In the genomic region with DNA sequence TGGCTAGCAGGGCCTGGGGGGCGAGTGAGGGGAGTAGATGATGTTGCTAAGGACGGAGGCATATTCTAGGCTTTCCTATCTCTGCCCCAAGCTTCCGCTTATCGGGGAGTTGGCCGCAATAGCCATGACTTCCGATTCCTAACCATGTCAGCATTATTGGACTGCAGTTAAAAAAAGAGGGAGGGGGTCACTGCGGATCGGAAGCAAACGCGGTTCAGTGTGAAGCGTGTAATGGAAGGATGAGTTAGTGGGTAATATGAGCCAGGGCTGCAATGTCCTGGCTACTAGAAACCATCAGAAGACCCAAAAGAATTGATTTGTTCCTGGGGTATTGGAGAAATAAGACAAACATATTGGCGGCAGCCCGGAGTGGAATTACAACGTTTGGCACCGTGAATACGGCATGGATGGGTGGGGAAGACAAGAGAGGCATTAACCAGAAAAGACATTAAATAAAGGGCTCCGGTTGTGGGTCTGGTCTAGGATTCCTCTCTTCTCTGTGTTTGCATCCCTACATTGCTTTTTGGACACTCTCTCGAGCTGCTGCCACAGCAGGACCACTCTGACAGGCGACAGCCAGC, we compare ENCODE assay signal across 9 cellular contexts.
DNase-seq lines count a peak whose midpoint lies in the region; ATAC-seq and TF ChIP-seq lines count a peak whose summit lies in the region.
"Had no signal": no experiment of that assay in that cellular context is flagged by ENCODE, and none has a peak within 500 bp of the region (broad histone marks: within the 10 kb centered on the region; RNA-seq: fewer than 3 reads in every experiment).

No MANE protein-coding gene starts in this region.

- 8 to 32% methylated on average over 5 to 17 of the region's 19 CpGs for WGBS in gastroesophageal sphincter (ENCODE audit: low coverage in 1 of 2), 2 donors

- H3K27me3 ChIP-seq in BLaER1 (no peaks in the 10 kb centered on the region), Panc1 (ENCODE audit: control insufficient read depth, insufficient read depth, low read length) (peaks cover 5% of the 10 kb centered on the region), gastroesophageal sphincter (peaks cover 69% of the 10 kb centered on the region)

- DNase-seq in Panc1 (ENCODE audit: low read depth, low spot score) (no peak), pons (ENCODE audit: low spot score) (peak; percentile 34), COLO668 (lab: John Stamatoyannopoulos, UW; ENCODE audit: unreplicated experiment) (no peak)
- DNase-seq in effector CD4-positive, alpha-beta T cell: no peak
- DNase-seq: activated T-cell treated with anti-CD3 and anti-CD28 coated beads, Interleukin-2, amount 50 U/mL, for 24 hours had no signal

- POLR2A ChIA-PET in Panc1 (lab: Charles Lee): no interaction called here

- TF ChIP-seq CTCF in Panc1 (IDR thresholded peaks at IDR 0.05) (no peak), gastroesophageal sphincter (IDR thresholded peaks at IDR 0.05) (no peak)

- intact Hi-C loops in Panc1 (cut with micrococcal nuclease; ENCODE audit: unreplicated experiment): no loop called here

- H3K36me3 ChIP-seq in BLaER1: no peaks in the 10 kb centered on the region
- H3K36me3 ChIP-seq in Panc1 (ENCODE audit: control insufficient read depth, insufficient read depth, low read length): no peaks in the 10 kb centered on the region
- H3K36me3 ChIP-seq in gastroesophageal sphincter: no peaks in the 10 kb centered on the region

- peaks cover 45% of the 10 kb centered on the region for H3K4me1 ChIP-seq in BLaER1
- no peaks in the 10 kb centered on the region for H3K4me1 ChIP-seq in Panc1 (ENCODE audit: control insufficient read depth, insufficient read depth, low read length)
- peaks cover 0 to 20% (median 8%) of the 10 kb centered on the region in 3 donors for H3K4me1 ChIP-seq in gastroesophageal sphincter

- ATAC-seq in Panc1 (no peak), gastroesophageal sphincter (no peak), HG03432 (IDR thresholded peaks at IDR 0.05; ENCODE audit: unreplicated experiment) (no peak), HG02885 (IDR thresholded peaks at IDR 0.05; ENCODE audit: poor library complexity, unreplicated experiment) (no peak)

- CTCF ChIA-PET in Panc1 (lab: Charles Lee): no interaction called here

- peaks cover 18% of the 10 kb centered on the region for H3K9me3 ChIP-seq in BLaER1
- H3K9me3 ChIP-seq in Panc1 (ENCODE audit: control insufficient read depth, insufficient read depth, low read depth, low read length): no peaks in the 10 kb centered on the region
- H3K9me3 ChIP-seq in gastroesophageal sphincter: peaks cover 0 to 11% (median 0%) of the 10 kb centered on the region in 3 donors

- peak overlapping the region; percentile 69 for H3K4me3 ChIP-seq in BLaER1
- H3K4me3 ChIP-seq in Panc1 (ENCODE audit: low read depth in 2 of 2, low read length in 2 of 2): peak overlapping the region; percentile 22 to 36; a peak in 2 of 4 replicates
- peak overlapping the region; percentile 6 to 48 for H3K4me3 ChIP-seq in gastroesophageal sphincter

- in situ Hi-C loops in Panc1 (cut with HindIII; ENCODE audit: low pct_unique_long_range_greater_than_20kb, low sequenced_read_pairs): no loop called here

- BruUV-seq in Panc1 (replicated peaks; lab: Mats Ljungman, UMichigan): no TSS peak

- no peak overlapping the region for H3K27ac ChIP-seq in BLaER1
- no peak overlapping the region for H3K27ac ChIP-seq in Panc1 (ENCODE audit: low read length)
- no peak overlapping the region for H3K27ac ChIP-seq in gastroesophageal sphincter

- peak overlapping the region; percentile 100 for H3K4me2 ChIP-seq in BLaER1

- TF ChIP-seq POLR2A in gastroesophageal sphincter (IDR thresholded peaks at IDR 0.05): no peak

- no peak for TF ChIP-seq EP300 in gastroesophageal sphincter (IDR thresholded peaks at IDR 0.05)

- H3K9ac ChIP-seq in BLaER1: 0 out of 2 replicates have a peak overlapping the region, but pooled peaks have one; percentile 43

- H4K20me1 ChIP-seq in BLaER1: no peaks in the 10 kb centered on the region
